ENCODE assay signal across 9 cellular contexts in genomic region chr20:60050193-60050960, GRCh38.
DNase-seq lines count a peak whose midpoint lies in the region; ATAC-seq and TF ChIP-seq lines count a peak whose summit lies in the region.
"Had no signal": no experiment of that assay in that cellular context is flagged by ENCODE, and none has a peak within 500 bp of the region (broad histone marks: within the 10 kb centered on the region; RNA-seq: fewer than 3 reads in every experiment).

No MANE protein-coding gene starts in this region.

- TF ChIP-seq CTCF in BJ (IDR thresholded peaks at IDR 0.05; ENCODE audit: insufficient read depth, low read depth, low read length) (peak; percentile 30), HFF-Myc (IDR thresholded peaks at IDR 0.05; ENCODE audit: low read depth, low read length, missing control alignments) (peak; percentile 16), PC-9 (conservative IDR thresholded peaks at IDR 0.05) (peak; percentile 81), tibial nerve (IDR thresholded peaks at IDR 0.05) (no peak)

- H3K4me3 ChIP-seq in BJ (ENCODE audit: low read depth, low read length) (no peak overlapping the region), HFF-Myc (replicated peaks; ENCODE audit: low read depth, low read length) (no peak overlapping the region), PC-9 (no peak overlapping the region), tibial nerve (no peak overlapping the region)
- H3K4me3 ChIP-seq: skin epidermis had no signal

- DNase-seq in BJ (ENCODE audit: low read depth): no peak
- no peak for DNase-seq in HFF-Myc (ENCODE audit: extremely low read depth, low read depth)
- DNase-seq in PC-9: peak; percentile 62 to 67
- DNase-seq in iPS-NIHi7 (ENCODE audit: extremely low spot score): peak; percentile 82
- no peak for DNase-seq in GM19238 (ENCODE audit: insufficient read length, low spot score)
- DNase-seq in tibial nerve (ENCODE audit: low spot score in 2 of 2): no peak

- H3K27ac ChIP-seq in PC-9 (no peak overlapping the region), tibial nerve (no peak overlapping the region)
- H3K27ac ChIP-seq: skin epidermis had no signal

- H2AFZ ChIP-seq in PC-9: no peak overlapping the region

- H3K9me2 ChIP-seq in PC-9 (ENCODE audit: insufficient read depth): no peaks in the 10 kb centered on the region

- CTCF ChIA-PET in BJ (lab: Yijun Ruan, JAX): interaction anchor here (0.9 to 1.0 kb wide), 2 partner anchors 13 to 1168 kb away, joined by 3 to 4 read pairs; no protein-coding TSS in a partner anchor
- CTCF ChIA-PET in PC-9 (lab: Charles Lee): interaction anchor here (0.5 to 1.2 kb wide), 9 partner anchors 53 to 1972 kb away, joined by 3 to 7 read pairs (median 4); no protein-coding TSS in a partner anchor

- H3K79me2 ChIP-seq in PC-9 (ENCODE audit: low read depth): no peaks in the 10 kb centered on the region

- POLR2A ChIA-PET in BJ (lab: Charles Lee) (no interaction called here), PC-9 (lab: Charles Lee; ENCODE audit: unreplicated experiment) (interaction anchor here (0.6 kb wide), 2 partner anchors 54 to 101 kb away, joined by 4 to 6 read pairs; no protein-coding TSS in a partner anchor)

- H3K27me3 ChIP-seq in BJ (ENCODE audit: control insufficient read depth, insufficient read depth, low read length) (no peaks in the 10 kb centered on the region), PC-9 (ENCODE audit: insufficient read depth, low read depth) (no peaks in the 10 kb centered on the region), tibial nerve (peaks cover 0 to 5% of the 10 kb centered on the region in 2 donors)

- BruUV-seq in PC-9 (replicated peaks; lab: Mats Ljungman, UMichigan): no TSS peak

- H3K4me1 ChIP-seq in PC-9 (replicated peaks; ENCODE audit: insufficient read depth) (no peaks in the 10 kb centered on the region), tibial nerve (peaks cover 0 to 14% (median 3%) of the 10 kb centered on the region in 4 donors)

- H3F3A ChIP-seq in PC-9 (ENCODE audit: insufficient read depth, low read depth): no peaks in the 10 kb centered on the region; the same call in 1 of the 2 replicates

- no peaks in the 10 kb centered on the region for H3K36me3 ChIP-seq in BJ (ENCODE audit: control insufficient read depth, insufficient read depth, low read length)
- no peaks in the 10 kb centered on the region for H3K36me3 ChIP-seq in PC-9 (ENCODE audit: low read depth)
- H3K36me3 ChIP-seq in tibial nerve: no peaks in the 10 kb centered on the region

- TF ChIP-seq EP300 in tibial nerve (IDR thresholded peaks at IDR 0.05): no peak

- WGBS in tibial nerve, 2 donors: 81% methylated on average over 12 to 13 of the region's 13 CpGs

- intact Hi-C loops in PC-9 (cut with micrococcal nuclease; ENCODE audit: unreplicated experiment): loop anchor here (1.0 to 10.0 kb wide), 3 partner anchors 62 to 206 kb away; no protein-coding TSS in a partner anchor

- H3K9me3 ChIP-seq in PC-9 (ENCODE audit: insufficient read depth, low read depth) (no peaks in the 10 kb centered on the region), tibial nerve (no peaks in the 10 kb centered on the region)

- ATAC-seq in HG03025 (IDR thresholded peaks at IDR 0.05; ENCODE audit: low FRiP score, unreplicated experiment): no peak
- no peak for ATAC-seq in HG03175 (IDR thresholded peaks at IDR 0.05; ENCODE audit: unreplicated experiment)

- no peaks in the 10 kb centered on the region for H4K20me1 ChIP-seq in PC-9 (ENCODE audit: insufficient read depth)

- no peak for TF ChIP-seq POLR2A in tibial nerve (IDR thresholded peaks at IDR 0.05)

- H3K4me2 ChIP-seq in PC-9: no peak overlapping the region

Comparison
In these comparisons a context has a peak if more than half of its experiments do, and no peak if none do; other contexts are left out.
1. DNase-seq: peak in PC-9 (2 of 2) and iPS-NIHi7 (single experiment); none in BJ (single experiment), HFF-Myc (single experiment), GM19238 (single experiment) and tibial nerve (0 of 2).
2. CTCF ChIP-seq: peak in BJ (single experiment), HFF-Myc (single experiment) and PC-9 (single experiment); none in tibial nerve (0 of 5).